Comparison of ENCODE assay signal across 9 cellular contexts in genomic region chr17:40311575-40311974, GRCh38. TPM values are rescaled to one million over a fixed set of nuclear protein-coding genes. Genes with fewer than 3 reads are reported as not detected.
DNase-seq lines count a peak whose midpoint lies in the region; ATAC-seq and TF ChIP-seq lines count a peak whose summit lies in the region.
"Had no signal": no experiment of that assay in that cellular context is flagged by ENCODE, and none has a peak within 500 bp of the region (broad histone marks: within the 10 kb centered on the region; RNA-seq: fewer than 3 reads in every experiment).

No MANE protein-coding gene starts in this region.

- peaks cover 49% of the 10 kb centered on the region for H3F3A ChIP-seq in MM.1S (ENCODE audit: insufficient read depth, low read length)

- dilution Hi-C loops in mammary epithelial cell (cut with HindIII; ENCODE audit: low sequenced_read_pairs) = no loop called here

- intact Hi-C loops in mammary epithelial cell (cut with micrococcal nuclease) = loop anchor here (5.0 to 10.0 kb wide), 2 partner anchors 236 to 287 kb away; no protein-coding TSS in a partner anchor

- ATAC-seq in GM18858 (IDR thresholded peaks at IDR 0.05; ENCODE audit: unreplicated experiment) (no peak), HG03159 (IDR thresholded peaks at IDR 0.05; ENCODE audit: unreplicated experiment) (no peak), GM19328 (IDR thresholded peaks at IDR 0.05; ENCODE audit: unreplicated experiment) (no peak), left lobe of liver (no peak)

- H2AFZ ChIP-seq in MM.1S (ENCODE audit: low read length) = no peak overlapping the region
- no peak overlapping the region for H2AFZ ChIP-seq in mammary epithelial cell (ENCODE audit: low read depth, low read length)

- peak overlapping the region; percentile 48 for H3K9ac ChIP-seq in MM.1S (ENCODE audit: low read length)
- H3K9ac ChIP-seq in mammary epithelial cell (ENCODE audit: insufficient read depth, low read length) = no peak overlapping the region
- H3K9ac ChIP-seq in muscle layer of colon (ENCODE audit: low read length) = no peak overlapping the region

- H3K79me2 ChIP-seq in MM.1S (ENCODE audit: low read length) = 0 out of 2 replicates have a peak, but pooled peaks cover 2% of the 10 kb centered on the region
- no peaks in the 10 kb centered on the region for H3K79me2 ChIP-seq in mammary epithelial cell (ENCODE audit: insufficient read depth, low read length)

- H3K9me3 ChIP-seq in MM.1S (replicated peaks; ENCODE audit: insufficient read depth, low read length) (no peaks in the 10 kb centered on the region), mammary epithelial cell (replicated peaks; ENCODE audit: insufficient read depth, low read length) (no peaks in the 10 kb centered on the region), muscle layer of colon (ENCODE audit: low read length) (no peaks in the 10 kb centered on the region)

- whole genome bisulfite sequencing in mammary epithelial cell (ENCODE audit: low coverage, missing lambda C conversion rate) = 0% methylated on average over 1 of the region's 2 CpGs

- H3K4me2 ChIP-seq in MM.1S (ENCODE audit: low read depth, low read length) (peak overlapping the region; percentile 85), mammary epithelial cell (ENCODE audit: insufficient read depth, low read depth, low read length) (peak overlapping the region; percentile 29)

- no peaks in the 10 kb centered on the region for H3K36me3 ChIP-seq in MM.1S (replicated peaks; ENCODE audit: insufficient read depth, low read length)
- H3K36me3 ChIP-seq in mammary epithelial cell (ENCODE audit: insufficient read depth, low read length) = no peaks in the 10 kb centered on the region
- no peaks in the 10 kb centered on the region for H3K36me3 ChIP-seq in muscle layer of colon (ENCODE audit: insufficient read depth, low read length)

- H3K27me3 ChIP-seq in MM.1S (replicated peaks; ENCODE audit: insufficient read depth, low read length) = no peaks in the 10 kb centered on the region
- no peaks in the 10 kb centered on the region for H3K27me3 ChIP-seq in mammary epithelial cell (ENCODE audit: insufficient read depth, low read length)
- H3K27me3 ChIP-seq in muscle layer of colon (ENCODE audit: control insufficient read depth in 1 of 2, insufficient read depth in 2 of 2, low read length in 2 of 2) = no peaks in the 10 kb centered on the region

- no peaks in the 10 kb centered on the region for H4K20me1 ChIP-seq in MM.1S (ENCODE audit: insufficient read depth, low read length)
- H4K20me1 ChIP-seq in mammary epithelial cell (ENCODE audit: insufficient read depth, low read length) = no peaks in the 10 kb centered on the region

- H3K4me3 ChIP-seq in MM.1S (ENCODE audit: low read length) (0 out of 2 replicates have a peak overlapping the region, but pooled peaks have one; percentile 29), mammary epithelial cell (replicated peaks in 1 of 3; ENCODE audit: insufficient read depth in 1 of 3, low read depth in 2 of 3, low read length in 3 of 3) (no peak overlapping the region), muscle layer of colon (ENCODE audit: low read depth in 1 of 2, low read length in 2 of 2) (no peak overlapping the region)

- CTCF ChIA-PET in mammary epithelial cell (lab: Charles Lee; ENCODE audit: low non-redundant PET) = interaction anchor here (0.5 kb wide), 1 partner anchor 198 kb away, joined by 3 read pairs; no protein-coding TSS in a partner anchor

- TF ChIP-seq CTCF in MM.1S (IDR thresholded peaks at IDR 0.05; ENCODE audit: low read length) (peak; percentile 7; the same call in 1 of the 2 replicates), mammary epithelial cell (conservative IDR thresholded peaks at IDR 0.05 in 1 of 2, IDR thresholded peaks at IDR 0.05 in 1 of 2; ENCODE audit: extremely low read depth in 1 of 2, insufficient read depth in 1 of 2, low read depth in 1 of 2, low read length in 2 of 2) (peak in 1 of 2 donors; percentile 13)

- in situ Hi-C loops in mammary epithelial cell (cut with MboI; ENCODE audit: low sequenced_read_pairs in 2 of 2) = no loop called here

- no TSS peak for BruUV-seq in mammary epithelial cell (replicated peaks; lab: Mats Ljungman, UMichigan)

- H3K4me1 ChIP-seq in MM.1S (ENCODE audit: low read length) = peaks cover 97% of the 10 kb centered on the region
- peaks cover 75% of the 10 kb centered on the region for H3K4me1 ChIP-seq in mammary epithelial cell (ENCODE audit: insufficient read depth, low read length)
- peaks cover 96% of the 10 kb centered on the region for H3K4me1 ChIP-seq in muscle layer of colon (ENCODE audit: insufficient read depth, low read length)

- no peaks in the 10 kb centered on the region for H3K9me2 ChIP-seq in MM.1S (replicated peaks; ENCODE audit: insufficient read depth, low read length)

- DNase-seq in AG08395 (ENCODE audit: low spot score) (peak; percentile 50), MM.1S (no peak), mammary epithelial cell (peak; percentile 51), left lobe of liver (ENCODE audit: low spot score) (no peak)

- H3K27ac ChIP-seq in MM.1S (ENCODE audit: low read length) = peak overlapping the region; percentile 84
- H3K27ac ChIP-seq in mammary epithelial cell (ENCODE audit: insufficient read depth, low read depth, low read length) = peak overlapping the region; percentile 40
- H3K27ac ChIP-seq in muscle layer of colon (ENCODE audit: low read depth, low read length) = peak overlapping the region; percentile 74

RNA-seq across cellular contexts. Expression of gene RARA, which starts 2.6 kb away (rescaled TPM):
- total RNA-seq in mammary epithelial cell (10 to 100 TPM; 12.7 to 26.6 TPM), left lobe of liver (21.3 TPM)
- polyA plus RNA-seq in mammary epithelial cell = 6.9 TPM
- polyA minus RNA-seq in mammary epithelial cell = 18.5 TPM

RNA-seq across cellular contexts. Expression of gene CDC6, which starts 23.9 kb away (rescaled TPM):
- total RNA-seq in mammary epithelial cell = 10 to 100 TPM in 1 of 2 donors, 1 to 10 TPM in 1; 5.2 to 61.8 TPM
- polyA plus RNA-seq in mammary epithelial cell = 53.9 TPM
- 22.7 TPM for polyA minus RNA-seq in mammary epithelial cell
- 1.5 TPM for total RNA-seq in left lobe of liver

RNA-seq across cellular contexts. Expression of gene GJD3, which starts 53.0 kb away (rescaled TPM):
- total RNA-seq in mammary epithelial cell (under 1 TPM in 1 of 2 donors, not detected in 1; 0.67 TPM), left lobe of liver (0.68 TPM)
- not detected for polyA plus RNA-seq in mammary epithelial cell
- 0.57 TPM for polyA minus RNA-seq in mammary epithelial cell
- total RNA-seq: lower leg skin had no signal

Comparison
In these comparisons a context has a peak if more than half of its experiments do, and no peak if none do; other contexts are left out.
1. DNase-seq: peak in AG08395 (single experiment) and mammary epithelial cell (single experiment); none in MM.1S (single experiment) and left lobe of liver (single experiment).
2. Peak in every context shown above with its lines, with median percentiles within 50 percentile points of each other: H3K27ac ChIP-seq.